Comparison of ENCODE assay signal across 18 cellular contexts in genomic region chr9:93620881-93621820, GRCh38. TPM values are rescaled to one million over a fixed set of nuclear protein-coding genes. Genes with fewer than 3 reads are reported as not detected.
DNase-seq lines count a peak whose midpoint lies in the region; ATAC-seq and TF ChIP-seq lines count a peak whose summit lies in the region.
"Had no signal": no experiment of that assay in that cellular context is flagged by ENCODE, and none has a peak within 500 bp of the region (broad histone marks: within the 10 kb centered on the region; RNA-seq: fewer than 3 reads in every experiment).

No MANE protein-coding gene starts in this region.

- no peak overlapping the region for H3K4me3 Mint-ChIP-seq in T-cell
- H3K4me3 Mint-ChIP-seq: activated CD4-positive, alpha-beta memory T cell treated with anti-CD3 and anti-CD28 coated beads for 36 hours; activated T-cell treated with anti-CD3 and anti-CD28 coated beads, Interleukin-2, amount 50 U/mL, for 72 hours; B cell had no signal

- 62 to 65% (median 62%) methylated on average over 14 of the region's 14 CpGs for WGBS in psoas muscle, 3 donors

- peaks cover 26 to 35% (median 27%) of the 10 kb centered on the region in 3 donors for H3K4me1 Mint-ChIP-seq in T-cell

- POLR2A ChIA-PET in T-cell (lab: Charles Lee), result no interaction called here

- H3K4me3 ChIP-seq in psoas muscle, result no peak overlapping the region
- H3K4me3 ChIP-seq: HAP-1 had no signal

- no peaks in the 10 kb centered on the region for H3K27me3 Mint-ChIP-seq in T-cell
- H3K27me3 Mint-ChIP-seq: activated CD4-positive, alpha-beta memory T cell treated with anti-CD3 and anti-CD28 coated beads for 36 hours; B cell had no signal

- H3K27ac Mint-ChIP-seq in T-cell, result no peak overlapping the region
- H3K27ac Mint-ChIP-seq: activated CD4-positive, alpha-beta memory T cell treated with anti-CD3 and anti-CD28 coated beads for 36 hours; activated T-cell treated with anti-CD3 and anti-CD28 coated beads, Interleukin-2, amount 50 U/mL, for 72 hours; B cell had no signal

- H3K36me3 Mint-ChIP-seq in T-cell, result peaks cover 1% of the 10 kb centered on the region
- H3K36me3 Mint-ChIP-seq: activated CD4-positive, alpha-beta memory T cell treated with anti-CD3 and anti-CD28 coated beads for 36 hours; activated naive CD4-positive, alpha-beta T cell treated with anti-CD3 and anti-CD28 coated beads, Interleukin-2, amount 50 U/mL, for 72 hours had no signal

- intact Hi-C loops in left ventricle myocardium superior (cut with micrococcal nuclease), result no loop called here
- intact Hi-C loops in psoas muscle (cut with DNase I), result no loop called here

- H3K9me3 Mint-ChIP-seq in T-cell, result peaks cover 0 to 1% (median 0%) of the 10 kb centered on the region in 3 donors
- H3K9me3 Mint-ChIP-seq: activated naive CD4-positive, alpha-beta T cell treated with anti-CD3 and anti-CD28 coated beads, Interleukin-2, amount 50 U/mL, for 72 hours had no signal

- no peak for TF ChIP-seq CTCF in psoas muscle (IDR thresholded peaks at IDR 0.05)

- peak; percentile 3 for DNase-seq in DMS79 treated with DMSO at 0.1 percent for 48 hours (lab: John Stamatoyannopoulos, UW)
- no peak for DNase-seq in DMS79 (lab: John Stamatoyannopoulos, UW)
- DNase-seq in NCI-H69 (lab: John Stamatoyannopoulos, UW), result peak; percentile 43
- peak; percentile 59 for DNase-seq in left ventricle myocardium superior
- peak; percentile 42 to 85 for DNase-seq in psoas muscle
- DNase-seq in T-cell, result no peak
- DNase-seq in NCI-H524 treated with DMSO at 0.1 percent for 48 hours (lab: John Stamatoyannopoulos, UW), result no peak
- DNase-seq in stimulated activated CD4-positive, alpha-beta T cell treated with anti-CD3 and anti-CD28 coated beads, Interleukin-1b, Interleukin-23, amount 100 ng/mL, for 48 hours, result no peak
- DNase-seq: activated CD4-positive, alpha-beta memory T cell treated with anti-CD3 and anti-CD28 coated beads for 36 hours; activated T-cell treated with anti-CD3 and anti-CD28 coated beads, Interleukin-2, amount 50 U/mL, for 72 hours; Calu3; cortex of kidney; foreskin fibroblast had no signal

- no peak overlapping the region for H3K27ac ChIP-seq in psoas muscle
- H3K27ac ChIP-seq: 22Rv1, HL-60 had no signal

- H3K9me3 ChIP-seq in psoas muscle, result no peaks in the 10 kb centered on the region
- H3K9me3 ChIP-seq: HAP-1 had no signal

- ATAC-seq in left ventricle myocardium superior (peak; percentile 88), psoas muscle (peak; percentile 87 to 96 (median 91)), T-cell (replicated peaks in 1 of 4) (no peak)
- ATAC-seq: activated naive CD4-positive, alpha-beta T cell treated with anti-CD3 and anti-CD28 coated beads, Interleukin-2, amount 50 U/mL, for 72 hours; activated T-cell treated with anti-CD3 and anti-CD28 coated beads, Interleukin-2, amount 50 U/mL, for 72 hours had no signal

- no peaks in the 10 kb centered on the region for H3K27me3 ChIP-seq in psoas muscle (ENCODE audit: insufficient read depth in 3 of 3, low read length in 2 of 3)

- no peaks in the 10 kb centered on the region for H3K36me3 ChIP-seq in psoas muscle (ENCODE audit: insufficient read depth in 1 of 2, low read depth in 1 of 2)
- H3K36me3 ChIP-seq: HAP-1 had no signal

- peaks cover 36% of the 10 kb centered on the region for H3K4me1 ChIP-seq in psoas muscle
- H3K4me1 ChIP-seq: HAP-1 had no signal

- CTCF ChIA-PET in T-cell (lab: Charles Lee), result no interaction called here

RNA-seq across cellular contexts. Expression of gene PHF2, which starts 44.8 kb away (rescaled TPM):
- 32.0 TPM for total RNA-seq in left ventricle myocardium superior
- 10 to 100 TPM; 19.1 to 26.6 (median 20.1) TPM for total RNA-seq in psoas muscle
- 10 to 100 TPM in 2 of 3 donors, 1 to 10 TPM in 1; 9.3 to 17.7 (median 13.8) TPM for polyA plus RNA-seq in psoas muscle
- total RNA-seq in T-cell, result 10 to 100 TPM; 24.6 to 38.5 (median 34.6) TPM

Comparison
In these comparisons a context has a peak if more than half of its experiments do, and no peak if none do; other contexts are left out.
1. DNase-seq: peak in DMS79 treated with DMSO at 0.1 percent for 48 hours (single experiment), NCI-H69 (single experiment), left ventricle myocardium superior (single experiment) and psoas muscle (2 of 2); none in DMS79 (single experiment), T-cell (0 of 34), NCI-H524 treated with DMSO at 0.1 percent for 48 hours (single experiment) and stimulated activated CD4-positive, alpha-beta T cell treated with anti-CD3 and anti-CD28 coated beads, Interleukin-1b, Interleukin-23, amount 100 ng/mL, for 48 hours (single experiment).
2. ATAC-seq: peak in left ventricle myocardium superior (single experiment) and psoas muscle (4 of 4); none in T-cell (0 of 4).